26 cellular contexts compared by ENCODE assay signal in genomic region chr1:234276389-234276788, GRCh38.
DNase-seq lines count a peak whose midpoint lies in the region; FAIRE-seq and TF ChIP-seq lines count a peak whose summit lies in the region.
"Had no signal": no experiment of that assay in that cellular context is flagged by ENCODE, and none has a peak within 500 bp of the region (broad histone marks: within the 10 kb centered on the region; RNA-seq: fewer than 3 reads in every experiment).

No MANE protein-coding gene starts in this region.

- no peaks in the 10 kb centered on the region for H3K27me3 Mint-ChIP-seq in activated CD4-positive, alpha-beta T cell treated with anti-CD3 and anti-CD28 coated beads, Interleukin-2, amount 10 ng/mL, durations not matched to agents 7 days and 5 days
- H3K27me3 Mint-ChIP-seq in Calu3 (ENCODE audit: unreplicated experiment) = peaks cover 95% of the 10 kb centered on the region

- H3K4me3 Mint-ChIP-seq in activated CD4-positive, alpha-beta T cell treated with anti-CD3 and anti-CD28 coated beads, Interleukin-2, amount 10 ng/mL, durations not matched to agents 7 days and 5 days = no peak overlapping the region
- no peak overlapping the region for H3K4me3 Mint-ChIP-seq in Calu3 (ENCODE audit: low read depth, unreplicated experiment)
- H3K4me3 Mint-ChIP-seq: CD4-positive, alpha-beta T cell; T-helper 17 cell had no signal

- intact Hi-C loops in Calu3 (cut with micrococcal nuclease; ENCODE audit: unreplicated experiment) = no loop called here

- DNase-seq in NCI-H2171 treated with DMSO at 0.1 percent for 48 hours (lab: John Stamatoyannopoulos, UW) = peak; percentile 11
- DNase-seq in NCI-H2171 (lab: John Stamatoyannopoulos, UW) = no peak
- DNase-seq in D721Med (ENCODE audit: insufficient read length, low spot score) = no peak
- peak; percentile 84 for DNase-seq in NCI-H69 (lab: John Stamatoyannopoulos, UW)
- peak; percentile 58 for DNase-seq in cerebellar cortex (ENCODE audit: low spot score)
- no peak for DNase-seq in activated CD4-positive, alpha-beta T cell treated with anti-CD3 and anti-CD28 coated beads, Interleukin-2, amount 10 ng/mL, durations not matched to agents 7 days and 5 days
- DNase-seq in NAMALWA (ENCODE audit: low spot score) = no peak
- DNase-seq in Calu3 = no peak
- DNase-seq: Caco-2; CD4-positive, alpha-beta T cell; DMS79 treated with DMSO at 0.1 percent for 48 hours; GM23248; H7; Kasumi-1; NCI-H1417 treated with DMSO at 0.1 percent for 48 hours; NCI-H1694 treated with DMSO at 0.1 percent for 48 hours; NCI-H226; NCI-H524; NCI-H82; Right ventricle myocardium superior; RPMI8226; T-helper 17 cell; T1000 had no signal

- TF ChIP-seq CTCF in D721Med (IDR thresholded peaks at IDR 0.05; ENCODE audit: insufficient read depth, missing control alignments) = no peak
- no peak for TF ChIP-seq CTCF in Calu3 (IDR thresholded peaks at IDR 0.05; ENCODE audit: unreplicated experiment)

- H3K9me3 Mint-ChIP-seq in activated CD4-positive, alpha-beta T cell treated with anti-CD3 and anti-CD28 coated beads, Interleukin-2, amount 10 ng/mL, durations not matched to agents 7 days and 5 days = no peaks in the 10 kb centered on the region
- no peaks in the 10 kb centered on the region for H3K9me3 Mint-ChIP-seq in Calu3 (ENCODE audit: low read depth, unreplicated experiment)
- H3K9me3 Mint-ChIP-seq: CD4-positive, alpha-beta T cell had no signal

- FAIRE-seq in D721Med (lab: Jason Lieb, UNC) = peak; percentile 6
- FAIRE-seq: GM12892, GM19239, HepG2 had no signal

- H3K4me1 Mint-ChIP-seq in activated CD4-positive, alpha-beta T cell treated with anti-CD3 and anti-CD28 coated beads, Interleukin-2, amount 10 ng/mL, durations not matched to agents 7 days and 5 days = peaks cover 10% of the 10 kb centered on the region
- no peaks in the 10 kb centered on the region for H3K4me1 Mint-ChIP-seq in Calu3 (ENCODE audit: low read depth, unreplicated experiment)

- H3K36me3 Mint-ChIP-seq in activated CD4-positive, alpha-beta T cell treated with anti-CD3 and anti-CD28 coated beads, Interleukin-2, amount 10 ng/mL, durations not matched to agents 7 days and 5 days (ENCODE audit: low read depth) = peaks cover 7% of the 10 kb centered on the region
- H3K36me3 Mint-ChIP-seq in Calu3 (ENCODE audit: insufficient read depth, unreplicated experiment) = no peaks in the 10 kb centered on the region

- no TSS peak for BruUV-seq in Calu3 (replicated peaks; lab: Mats Ljungman, UMichigan)

- CTCF ChIA-PET in activated CD4-positive, alpha-beta T cell treated with anti-CD3 and anti-CD28 coated beads, Interleukin-2, amount 10 ng/mL, durations not matched to agents 7 days and 5 days (lab: Charles Lee) = interaction anchor here (1.0 to 2.4 kb wide), 2 partner anchors 28 to 34 kb away, joined by 3 to 12 read pairs; no protein-coding TSS in a partner anchor
- CTCF ChIA-PET in Calu3 (lab: Charles Lee) = no interaction called here

- POLR2A ChIA-PET in activated CD4-positive, alpha-beta T cell treated with anti-CD3 and anti-CD28 coated beads, Interleukin-2, amount 10 ng/mL, durations not matched to agents 7 days and 5 days (lab: Charles Lee) = no interaction called here

- no peak overlapping the region for H3K27ac Mint-ChIP-seq in activated CD4-positive, alpha-beta T cell treated with anti-CD3 and anti-CD28 coated beads, Interleukin-2, amount 10 ng/mL, durations not matched to agents 7 days and 5 days
- no peak overlapping the region for H3K27ac Mint-ChIP-seq in Calu3 (ENCODE audit: unreplicated experiment)
- H3K27ac Mint-ChIP-seq: CD4-positive, alpha-beta T cell; T-helper 17 cell had no signal

Comparison
In these comparisons a context has a peak if more than half of its experiments do, and no peak if none do; other contexts are left out.
1. DNase-seq: peak in NCI-H2171 treated with DMSO at 0.1 percent for 48 hours (single experiment), NCI-H69 (single experiment) and cerebellar cortex (single experiment); none in NCI-H2171 (single experiment), D721Med (single experiment), activated CD4-positive, alpha-beta T cell treated with anti-CD3 and anti-CD28 coated beads, Interleukin-2, amount 10 ng/mL, durations not matched to agents 7 days and 5 days (single experiment), NAMALWA (single experiment) and Calu3 (single experiment).